Comparison of ENCODE assay signal across 14 cellular contexts in genomic region chr15:91338763-91339162, GRCh38.
DNase-seq lines count a peak whose midpoint lies in the region; ATAC-seq and TF ChIP-seq lines count a peak whose summit lies in the region.
"Had no signal": no experiment of that assay in that cellular context is flagged by ENCODE, and none has a peak within 500 bp of the region (broad histone marks: within the 10 kb centered on the region; RNA-seq: fewer than 3 reads in every experiment).

No MANE protein-coding gene starts in this region.

- ATAC-seq in lower lobe of right lung = no peak
- ATAC-seq in stimulated activated memory B cell treated with anti-CD40 and anti-IgM and Interleukin-4, amounts not matched to agents 10 μg/mL and 1 μg/mL and 100 μg/mL, for 72 hours = no peak

- H3K36me3 ChIP-seq in kidney epithelial cell (ENCODE audit: control insufficient read depth, insufficient read depth, low read length) (no peaks in the 10 kb centered on the region), lower lobe of right lung (no peaks in the 10 kb centered on the region)
- H3K36me3 ChIP-seq: HAP-1, WERI-Rb-1 had no signal

- H3K27me3 ChIP-seq in kidney epithelial cell (ENCODE audit: control insufficient read depth, insufficient read depth, low read length) (no peaks in the 10 kb centered on the region), lower lobe of right lung (ENCODE audit: low read depth) (no peaks in the 10 kb centered on the region)

- no peaks in the 10 kb centered on the region for H3K9me3 Mint-ChIP-seq in stimulated activated memory B cell treated with anti-CD40 and anti-IgM and Interleukin-4, amounts not matched to agents 10 μg/mL and 1 μg/mL and 100 μg/mL, for 72 hours

- no peak overlapping the region for H3K27ac ChIP-seq in lower lobe of right lung
- H3K27ac ChIP-seq: epithelial cell of prostate, WERI-Rb-1 had no signal

- no peaks in the 10 kb centered on the region for H3K4me1 Mint-ChIP-seq in stimulated activated memory B cell treated with anti-CD40 and anti-IgM and Interleukin-4, amounts not matched to agents 10 μg/mL and 1 μg/mL and 100 μg/mL, for 72 hours

- DNase-seq in EH (ENCODE audit: low read depth) (peak; percentile 22), M059J (ENCODE audit: low read depth) (peak; percentile 21), astrocyte of the cerebellum (ENCODE audit: low read depth) (peak; percentile 54), kidney epithelial cell (ENCODE audit: low read depth) (peak; percentile 21), lower lobe of right lung (no peak), GOT3 (lab: John Stamatoyannopoulos, UW) (no peak)
- DNase-seq in activated T-cell treated with anti-CD3 and anti-CD28 coated beads, Interleukin-2, amount 50 U/mL, for 48 hours = no peak
- DNase-seq: kidney glomerular epithelial cell, NCI-H1436, WERI-Rb-1 had no signal

- TF ChIP-seq CTCF in astrocyte of the cerebellum (IDR thresholded peaks at IDR 0.05; ENCODE audit: low read depth, low read length, missing control alignments) = no peak
- TF ChIP-seq CTCF in kidney epithelial cell (IDR thresholded peaks at IDR 0.05; ENCODE audit: insufficient read depth, low read length, poor library complexity, severe bottlenecking) = no peak
- TF ChIP-seq CTCF in lower lobe of right lung (IDR thresholded peaks at IDR 0.05) = no peak

- no peaks in the 10 kb centered on the region for H3K4me1 ChIP-seq in lower lobe of right lung
- H3K4me1 ChIP-seq: HAP-1 had no signal

- intact Hi-C loops in lower lobe of right lung (cut with DNase I) = no loop called here

- H3K36me3 Mint-ChIP-seq in stimulated activated memory B cell treated with anti-CD40 and anti-IgM and Interleukin-4, amounts not matched to agents 10 μg/mL and 1 μg/mL and 100 μg/mL, for 72 hours = no peaks in the 10 kb centered on the region

- H3K27me3 Mint-ChIP-seq in stimulated activated memory B cell treated with anti-CD40 and anti-IgM and Interleukin-4, amounts not matched to agents 10 μg/mL and 1 μg/mL and 100 μg/mL, for 72 hours = peaks cover 20% of the 10 kb centered on the region
- H3K27me3 Mint-ChIP-seq: activated naive CD8-positive, alpha-beta T cell had no signal

- no peaks in the 10 kb centered on the region for H3K9me3 ChIP-seq in lower lobe of right lung
- H3K9me3 ChIP-seq: HAP-1 had no signal

- no peak overlapping the region for H3K4me3 ChIP-seq in astrocyte of the cerebellum (ENCODE audit: low read depth, low read length)
- H3K4me3 ChIP-seq in kidney epithelial cell (ENCODE audit: low read depth, low read length) = no peak overlapping the region
- no peak overlapping the region for H3K4me3 ChIP-seq in lower lobe of right lung
- H3K4me3 ChIP-seq: HAP-1 had no signal

- H3K4me3 Mint-ChIP-seq in stimulated activated memory B cell treated with anti-CD40 and anti-IgM and Interleukin-4, amounts not matched to agents 10 μg/mL and 1 μg/mL and 100 μg/mL, for 72 hours = no peak overlapping the region
- H3K4me3 Mint-ChIP-seq: activated naive CD8-positive, alpha-beta T cell had no signal

- no peak overlapping the region for H3K27ac Mint-ChIP-seq in stimulated activated memory B cell treated with anti-CD40 and anti-IgM and Interleukin-4, amounts not matched to agents 10 μg/mL and 1 μg/mL and 100 μg/mL, for 72 hours
- H3K27ac Mint-ChIP-seq: activated naive CD8-positive, alpha-beta T cell had no signal

- in situ Hi-C loops in astrocyte of the cerebellum (cut with HindIII; ENCODE audit: low sequenced_read_pairs) = no loop called here

Comparison
In these comparisons a context has a peak if more than half of its experiments do, and no peak if none do; other contexts are left out.
1. DNase-seq: peak in EH (single experiment), M059J (single experiment), astrocyte of the cerebellum (single experiment) and kidney epithelial cell (single experiment); none in lower lobe of right lung (single experiment), activated T-cell treated with anti-CD3 and anti-CD28 coated beads, Interleukin-2, amount 50 U/mL, for 48 hours (0 of 2) and GOT3 (single experiment).